Comparison of ENCODE assay signal across 22 cellular contexts in the genomic region with DNA sequence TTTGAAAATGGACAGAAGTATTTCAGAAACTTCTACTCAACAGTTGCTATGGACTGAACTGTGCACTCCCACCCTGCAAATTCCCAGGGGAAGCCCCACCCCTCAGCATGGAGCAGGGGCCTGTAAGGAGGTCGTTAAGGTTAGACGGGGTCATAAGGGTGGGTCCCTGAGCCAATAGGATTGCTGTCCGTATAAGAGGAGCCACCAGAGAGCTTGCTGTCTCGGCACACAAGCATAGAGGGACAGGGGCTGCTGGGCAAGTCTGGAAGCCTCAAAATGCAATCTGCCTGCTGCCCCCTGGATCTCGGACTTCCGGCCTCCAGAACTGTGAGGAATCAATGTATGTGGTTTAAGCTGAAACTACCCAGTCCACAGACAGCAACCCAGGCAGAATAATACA.
"Had no signal": no experiment of that assay in that cellular context is flagged by ENCODE, and none has a peak within 500 bp of the region (broad histone marks: within the 10 kb centered on the region; RNA-seq: fewer than 3 reads in every experiment).

No MANE protein-coding gene starts in this region.

- ATAC-seq: activated CD4-positive, alpha-beta T cell treated with anti-CD3 and anti-CD28 coated beads for 36 hours; activated CD8-positive, alpha-beta T cell treated with anti-CD3 and anti-CD28 coated beads for 36 hours; body of pancreas; effector memory CD8-positive, alpha-beta T cell; heart right ventricle; mucosa of descending colon; naive thymus-derived CD4-positive, alpha-beta T cell had no signal

- H3K4me1 ChIP-seq: vagina had no signal

- H3K27me3 ChIP-seq: body of pancreas, tibial nerve, vagina had no signal

- H3K9me3 ChIP-seq: body of pancreas, heart right ventricle, mucosa of descending colon, neutrophil, tibial nerve, vagina had no signal

- H3K36me3 ChIP-seq: heart right ventricle, neutrophil, tibial nerve, vagina had no signal

- H3K27ac ChIP-seq: body of pancreas, heart right ventricle, neutrophil, skin epidermis, tibial nerve, vagina, VCaP had no signal

- H3K4me3 ChIP-seq: body of pancreas, heart right ventricle, mucosa of descending colon, skin epidermis, tibial nerve, vagina had no signal

- DNase-seq: activated CD4-positive, alpha-beta T cell treated with anti-CD3 and anti-CD28 coated beads for 36 hours; activated CD8-positive, alpha-beta memory T cell treated with anti-CD3 and anti-CD28 coated beads, Interleukin-2, amount 50 U/mL, for 48 hours; activated CD8-positive, alpha-beta T cell treated with anti-CD3 and anti-CD28 coated beads for 36 hours; activated gamma-delta T cell treated with Interleukin-2 at 50 U/mL for 16 hours; activated naive CD8-positive, alpha-beta T cell treated with anti-CD3 and anti-CD28 coated beads for 36 hours; amygdala; body of pancreas; effector memory CD8-positive, alpha-beta T cell; heart right ventricle; mammary epithelial cell; mucosa of descending colon; naive thymus-derived CD4-positive, alpha-beta T cell; stimulated activated CD4-positive, alpha-beta T cell treated with anti-CD3 and anti-CD28 coated beads, Interleukin-4, amount 100 ng/mL, for 24 hours; stimulated activated naive CD4-positive, alpha-beta T cell; substantia nigra; T-helper 1 cell; T1000 had no signal
